Comparison of ENCODE assay signal across 1 cellular context in genomic region chr7:108079291-108080057, GRCh38.
TF ChIP-seq lines count a peak whose summit lies in the region.

No MANE protein-coding gene starts in this region.

TF ChIP-seq in SK-N-SH, 30 proteins besides CTCF, POLR2A, EP300 and RAD21 (continued from another document):
- TF ChIP-seq ZBTB33 (IDR thresholded peaks at IDR 0.05; ENCODE audit: borderline replicate concordance, low read depth): peak; percentile 39; the same call in 1 of the 2 replicates
- TF ChIP-seq CHD2 (IDR thresholded peaks at IDR 0.05; ENCODE audit: low read length, partially characterized antibody): no peak
- TF ChIP-seq SMC3 (IDR thresholded peaks at IDR 0.05; ENCODE audit: low read depth, low read length): no peak
- TF ChIP-seq, protein P1, sequence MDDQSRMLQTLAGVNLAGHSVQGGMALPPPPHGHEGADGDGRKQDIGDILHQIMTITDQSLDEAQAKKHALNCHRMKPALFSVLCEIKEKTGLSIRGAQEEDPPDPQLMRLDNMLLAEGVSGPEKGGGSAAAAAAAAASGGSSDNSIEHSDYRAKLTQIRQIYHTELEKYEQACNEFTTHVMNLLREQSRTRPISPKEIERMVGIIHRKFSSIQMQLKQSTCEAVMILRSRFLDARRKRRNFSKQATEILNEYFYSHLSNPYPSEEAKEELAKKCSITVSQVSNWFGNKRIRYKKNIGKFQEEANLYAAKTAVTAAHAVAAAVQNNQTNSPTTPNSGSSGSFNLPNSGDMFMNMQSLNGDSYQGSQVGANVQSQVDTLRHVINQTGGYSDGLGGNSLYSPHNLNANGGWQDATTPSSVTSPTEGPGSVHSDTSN (IDR thresholded peaks at IDR 0.05): peak; percentile 88
- TF ChIP-seq RXRA (IDR thresholded peaks at IDR 0.05; ENCODE audit: borderline replicate concordance, low read depth): peak; percentile 74; the same call in 1 of the 2 replicates
- no peak for TF ChIP-seq RCOR1 (IDR thresholded peaks at IDR 0.05; ENCODE audit: low read length)
- peak; percentile 96 for TF ChIP-seq TCF12 (IDR thresholded peaks at IDR 0.05)
- TF ChIP-seq TEAD4 (IDR thresholded peaks at IDR 0.05; ENCODE audit: borderline replicate concordance, insufficient read depth): peak; percentile 74
- no peak for TF ChIP-seq RFX5 (IDR thresholded peaks at IDR 0.05; ENCODE audit: low read length)
- TF ChIP-seq SIN3A (IDR thresholded peaks at IDR 0.05; ENCODE audit: borderline replicate concordance, low read depth, low read length): peak; percentile 83; the same call in 1 of the 2 replicates
- TF ChIP-seq EZH2phosphoT487 (IDR thresholded peaks at IDR 0.05; ENCODE audit: borderline replicate concordance, low read depth): no peak
- peak; percentile 96 for TF ChIP-seq FOSL2 (IDR thresholded peaks at IDR 0.05; ENCODE audit: borderline replicate concordance, low read depth)
- TF ChIP-seq, protein P2, sequence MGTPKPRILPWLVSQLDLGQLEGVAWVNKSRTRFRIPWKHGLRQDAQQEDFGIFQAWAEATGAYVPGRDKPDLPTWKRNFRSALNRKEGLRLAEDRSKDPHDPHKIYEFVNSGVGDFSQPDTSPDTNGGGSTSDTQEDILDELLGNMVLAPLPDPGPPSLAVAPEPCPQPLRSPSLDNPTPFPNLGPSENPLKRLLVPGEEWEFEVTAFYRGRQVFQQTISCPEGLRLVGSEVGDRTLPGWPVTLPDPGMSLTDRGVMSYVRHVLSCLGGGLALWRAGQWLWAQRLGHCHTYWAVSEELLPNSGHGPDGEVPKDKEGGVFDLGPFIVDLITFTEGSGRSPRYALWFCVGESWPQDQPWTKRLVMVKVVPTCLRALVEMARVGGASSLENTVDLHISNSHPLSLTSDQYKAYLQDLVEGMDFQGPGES (IDR thresholded peaks at IDR 0.05; ENCODE audit: low read depth, low read length): no peak
- no peak for TF ChIP-seq MXI1 (IDR thresholded peaks at IDR 0.05; ENCODE audit: low read depth, low read length)
- TF ChIP-seq FOXM1 (IDR thresholded peaks at IDR 0.05; ENCODE audit: low read depth): 0 out of 2 replicates have a peak, but pooled peaks have one; percentile 46
- no peak; the same call in 1 of the 2 replicates for TF ChIP-seq GABPA (IDR thresholded peaks at IDR 0.05; ENCODE audit: low read depth)
